18 cellular contexts compared by ENCODE assay signal in the genomic region with DNA sequence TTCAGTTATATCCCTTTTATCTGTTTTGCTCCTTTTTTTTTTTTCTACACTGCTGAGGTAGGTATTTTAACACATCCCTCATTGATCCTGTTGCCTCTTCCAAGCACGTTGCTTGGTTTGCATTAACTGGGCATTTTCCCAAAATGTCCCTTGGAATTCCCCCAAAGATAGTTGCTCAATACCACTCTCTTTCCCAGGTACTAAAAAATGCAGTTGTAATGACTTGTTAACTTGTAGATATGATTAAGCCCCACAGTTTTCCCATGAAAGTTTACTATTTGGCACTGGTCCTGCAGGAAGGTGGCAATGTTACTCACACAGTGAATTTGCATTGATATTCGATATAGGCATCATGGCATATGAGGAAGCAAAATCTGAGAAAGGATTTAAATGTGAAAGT.
DNase-seq lines count a peak whose midpoint lies in the region; ATAC-seq, FAIRE-seq and TF ChIP-seq lines count a peak whose summit lies in the region.
"Had no signal": no experiment of that assay in that cellular context is flagged by ENCODE, and none has a peak within 500 bp of the region (broad histone marks: within the 10 kb centered on the region; RNA-seq: fewer than 3 reads in every experiment).

No MANE protein-coding gene starts in this region.

- in situ Hi-C loops in astrocyte of the cerebellum (cut with HindIII; ENCODE audit: low sequenced_read_pairs), result no loop called here

- H3K9me3 ChIP-seq in pancreas, result no peaks in the 10 kb centered on the region
- H3K9me3 ChIP-seq: MG63 had no signal

- peak overlapping the region in 1 of 4 donors; percentile 57 for H3K27ac ChIP-seq in pancreas
- H3K27ac ChIP-seq: HL-60 had no signal

- FAIRE-seq in pancreas (lab: Jason Lieb, UNC), result no peak

- peak; percentile 44 for ATAC-seq in esophagus mucosa
- ATAC-seq in pancreas, result peak; percentile 95 to 97 (median 96)
- ATAC-seq in left cardiac atrium, result no peak
- ATAC-seq: HCT116 had no signal

- no peaks in the 10 kb centered on the region for H3K27me3 ChIP-seq in pancreas
- H3K27me3 ChIP-seq: MG63 had no signal

- H3K4me1 ChIP-seq in pancreas, result peaks cover 0 to 12% (median 9%) of the 10 kb centered on the region in 3 donors

- H3K36me3 ChIP-seq in pancreas, result no peaks in the 10 kb centered on the region
- H3K36me3 ChIP-seq: MG63 had no signal

- TF ChIP-seq CTCF in astrocyte of the cerebellum (IDR thresholded peaks at IDR 0.05; ENCODE audit: low read depth, low read length, missing control alignments) (no peak), pancreas (IDR thresholded peaks at IDR 0.05) (no peak)

- 10 to 11% methylated on average over 2 of the region's 2 CpGs for WGBS in pancreas, 2 donors

- H3K4me3 ChIP-seq in astrocyte of the cerebellum (ENCODE audit: low read depth, low read length), result no peak overlapping the region
- H3K4me3 ChIP-seq in pancreas, result no peak overlapping the region
- H3K4me3 ChIP-seq: MG63 had no signal

- DNase-seq in HT1080 (ENCODE audit: low read depth) (peak; percentile 74), astrocyte of the cerebellum (ENCODE audit: low read depth) (peak; percentile 67), pancreas (peak in 3 of 6 donors; percentile 67 to 74 (median 72)), posterior vena cava (ENCODE audit: low spot score) (no peak), left cardiac atrium (no peak)
- DNase-seq in stimulated activated CD4-positive, alpha-beta T cell treated with anti-CD3 and anti-CD28 coated beads, Interleukin-4, amount 100 ng/mL, for 1 hour, result no peak
- DNase-seq: AML-193; CD4-positive, alpha-beta T cell; KG1; MG63; NCI-H1105; NCI-H1930; NCI-H2171 treated with DMSO at 0.1 percent for 48 hours; NCI-H82; SHP77 treated with DMSO at 0.1 percent for 48 hours had no signal

- intact Hi-C loops in pancreas (cut with DNase I) (no loop called here), posterior vena cava (cut with DNase I) (no loop called here), left cardiac atrium (cut with DNase I) (no loop called here)

Comparison
In these comparisons a context has a peak if more than half of its experiments do, and no peak if none do; other contexts are left out.
1. DNase-seq: peak in HT1080 (single experiment) and astrocyte of the cerebellum (single experiment); none in stimulated activated CD4-positive, alpha-beta T cell treated with anti-CD3 and anti-CD28 coated beads, Interleukin-4, amount 100 ng/mL, for 1 hour (single experiment), posterior vena cava (single experiment) and left cardiac atrium (single experiment).
2. ATAC-seq: peak in esophagus mucosa (single experiment) and pancreas (4 of 4); none in left cardiac atrium (0 of 2).